6 cellular contexts compared by ENCODE assay signal in the genomic region with DNA sequence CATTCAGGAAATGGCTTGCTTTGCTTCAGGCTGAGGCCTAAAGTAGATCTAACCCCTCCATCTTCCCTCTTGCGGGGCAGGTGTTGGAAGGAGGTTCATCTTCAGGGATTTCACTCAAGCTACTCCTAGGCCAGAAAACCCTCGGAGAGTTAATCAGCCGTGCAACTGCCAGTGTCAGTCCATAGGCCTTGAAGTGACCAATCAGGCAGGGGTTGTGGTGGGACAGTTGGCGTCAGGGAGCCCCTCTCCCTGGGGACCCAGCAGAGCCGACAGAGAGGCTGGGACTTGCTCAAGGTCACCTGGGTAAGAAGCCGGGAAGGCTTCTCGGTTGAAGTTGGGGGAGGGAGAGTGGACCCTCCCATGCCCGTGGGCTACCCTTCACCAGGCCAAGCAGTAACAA. TPM values are rescaled to one million over a fixed set of nuclear protein-coding genes. Genes with fewer than 3 reads are reported as not detected.
"Had no signal": no experiment of that assay in that cellular context is flagged by ENCODE, and none has a peak within 500 bp of the region (broad histone marks: within the 10 kb centered on the region; RNA-seq: fewer than 3 reads in every experiment).

No MANE protein-coding gene starts in this region.

RNA-seq across cellular contexts. Expression of a gene that starts 2.9 kb away (rescaled TPM):
- total RNA-seq: activated B cell treated with CpG ODN at 0.5 μM for 24 hours; activated CD4-positive, alpha-beta T cell treated with anti-CD3 and anti-CD28 coated beads, Interleukin-2, amount 10 ng/mL, durations not matched to agents 24 days and 14 days; activated CD8-positive, alpha-beta memory T cell treated with anti-CD3 and anti-CD28 coated beads, Interleukin-2, amount 10 ng/mL, durations not matched to agents 7 days and 5 days; activated T-helper 1 cell treated with anti-CD3 and anti-CD28 coated beads, Interleukin-12 subunit alpha, Interleukin-12 subunit beta, Interleukin-2, Interleukin-4 antibody, amounts not matched to agents 30 ng/mL and 10 ng/mL and 1 ng/mL, durations not matched to agents 14 hours and 24 hours and 36 hours; cardiac muscle cell; T-helper 17 cell had no signal
- polyA plus RNA-seq: cardiac muscle cell had no signal

RNA-seq across cellular contexts. Expression of a gene that starts 27.5 kb away (rescaled TPM):
- total RNA-seq: activated B cell treated with CpG ODN at 0.5 μM for 24 hours; activated CD4-positive, alpha-beta T cell treated with anti-CD3 and anti-CD28 coated beads, Interleukin-2, amount 10 ng/mL, durations not matched to agents 24 days and 14 days; activated CD8-positive, alpha-beta memory T cell treated with anti-CD3 and anti-CD28 coated beads, Interleukin-2, amount 10 ng/mL, durations not matched to agents 7 days and 5 days; activated T-helper 1 cell treated with anti-CD3 and anti-CD28 coated beads, Interleukin-12 subunit alpha, Interleukin-12 subunit beta, Interleukin-2, Interleukin-4 antibody, amounts not matched to agents 30 ng/mL and 10 ng/mL and 1 ng/mL, durations not matched to agents 14 hours and 24 hours and 36 hours; cardiac muscle cell; T-helper 17 cell had no signal
- polyA plus RNA-seq: cardiac muscle cell had no signal
